9 cellular contexts compared by ENCODE assay signal in the genomic region with DNA sequence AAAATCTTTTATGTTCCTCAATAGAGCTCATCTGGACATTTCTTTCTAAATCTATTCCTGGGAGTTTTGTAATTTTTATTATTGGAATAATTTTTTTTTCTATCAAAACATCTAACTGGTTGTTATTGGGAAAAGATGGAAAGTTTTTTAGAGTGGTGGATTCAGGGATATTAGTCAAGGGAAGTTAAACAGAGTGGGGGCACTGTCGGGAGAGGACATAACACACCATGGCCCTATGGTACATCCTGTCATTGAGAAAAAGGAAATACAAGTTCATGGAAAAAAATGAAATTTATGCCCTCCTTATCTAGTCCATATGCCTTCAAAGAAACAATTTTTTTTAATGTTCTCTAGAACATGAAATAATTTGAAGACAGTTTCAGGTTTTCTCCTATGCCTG.
"Had no signal": no experiment of that assay in that cellular context is flagged by ENCODE, and none has a peak within 500 bp of the region (broad histone marks: within the 10 kb centered on the region; RNA-seq: fewer than 3 reads in every experiment).

No MANE protein-coding gene starts in this region.

- H3K4me3 ChIP-seq: GM23338 had no signal

- H3K27ac ChIP-seq: HL-60 had no signal

- H3K4me3 Mint-ChIP-seq: GM23338, H9, IgD-negative memory B cell had no signal

- H3K9me3 Mint-ChIP-seq: GM23338, H9 had no signal

- FAIRE-seq: H1, H54, HepG2 had no signal

- H3K27ac Mint-ChIP-seq: GM23338, H9, IgD-negative memory B cell had no signal

- H3K4me2 ChIP-seq: GM23338 had no signal

- DNase-seq: H9, HCEC 1CT, KBM-7 had no signal

- H2AFZ ChIP-seq: GM23338 had no signal

- H3K36me3 Mint-ChIP-seq: IgD-negative memory B cell had no signal

- ATAC-seq: GM23338, HepG2 had no signal

- H3K4me1 Mint-ChIP-seq: GM23338, H9 had no signal
